Comparison of ENCODE assay signal across 8 cellular contexts in the genomic region with DNA sequence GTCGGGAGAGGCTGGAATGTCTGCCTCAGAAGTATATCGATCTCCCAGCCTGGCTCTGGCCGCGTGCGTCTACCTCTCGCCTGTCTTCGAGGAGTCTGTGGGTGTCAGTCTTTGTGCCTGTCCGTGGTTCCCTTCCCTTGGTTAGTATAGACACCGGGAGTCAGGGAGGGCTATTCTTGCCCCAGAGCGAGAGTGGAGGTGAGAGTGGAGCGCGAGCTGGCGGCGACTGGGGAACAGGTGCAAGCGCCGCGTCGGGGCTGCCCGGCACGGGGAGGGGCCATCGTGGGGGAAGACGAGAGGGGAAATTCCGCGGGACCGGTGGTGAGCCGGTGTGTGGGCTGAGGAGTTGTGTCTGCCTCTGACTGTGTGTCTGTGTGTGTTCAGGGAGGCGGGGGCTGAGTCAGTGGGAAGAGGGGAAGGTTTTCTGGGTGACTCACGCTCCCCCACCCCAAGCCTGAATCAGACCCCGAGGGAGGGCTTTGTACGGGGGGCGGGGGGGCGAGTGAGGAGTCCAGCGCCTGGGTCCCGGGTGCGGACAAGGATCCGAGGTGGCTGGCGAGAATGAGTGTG. TPM values are rescaled to one million over a fixed set of nuclear protein-coding genes. Genes with fewer than 3 reads are reported as not detected.
DNase-seq lines count a peak whose midpoint lies in the region; ATAC-seq and TF ChIP-seq lines count a peak whose summit lies in the region.

No MANE protein-coding gene starts in this region.

- H3K4me1 ChIP-seq in DND-41 (ENCODE audit: insufficient read depth, low read length): peaks cover 66% of the 10 kb centered on the region
- peaks cover 43 to 88% (median 79%) of the 10 kb centered on the region in 4 donors for H3K4me1 ChIP-seq in esophagus muscularis mucosa
- H3K4me1 ChIP-seq in naive thymus-derived CD4-positive, alpha-beta T cell (ENCODE audit: control insufficient read depth in 2 of 2, insufficient read depth in 2 of 2, low read length in 2 of 2): peaks cover 21 to 43% of the 10 kb centered on the region in 2 donors

- WGBS in esophagus muscularis mucosa: under 1% methylated on average over 28 of the region's 37 CpGs

- no peak for TF ChIP-seq CTCF in DND-41 (IDR thresholded peaks at IDR 0.05; ENCODE audit: borderline replicate concordance, extremely low read depth, low read length, poor library complexity, severe bottlenecking)
- no peak for TF ChIP-seq CTCF in esophagus muscularis mucosa (IDR thresholded peaks at IDR 0.05)

- CTCF ChIA-PET in naive thymus-derived CD4-positive, alpha-beta T cell (lab: Charles Lee): interaction anchor here (0.8 to 1.4 kb wide), 4 partner anchors 9 to 147 kb away, joined by 3 to 7 read pairs (median 4); a partner anchor contains a TSS

- peaks cover 31% of the 10 kb centered on the region for H4K20me1 ChIP-seq in DND-41 (ENCODE audit: insufficient read depth, low read length)

- no peak for TF ChIP-seq EP300 in esophagus muscularis mucosa (IDR thresholded peaks at IDR 0.05)

- peaks cover 0 to 10% (median 3%) of the 10 kb centered on the region in 5 donors for H3K36me3 Mint-ChIP-seq in naive thymus-derived CD4-positive, alpha-beta T cell
- peaks cover 15% of the 10 kb centered on the region for H3K36me3 Mint-ChIP-seq in stimulated activated effector memory CD8-positive, alpha-beta T cell treated with anti-CD3 and anti-CD28 coated beads, Interleukin-12 subunit alpha, Interleukin-12 subunit beta, amount 100 ng/mL, for 72 hours

- H3K9me3 ChIP-seq in DND-41 (ENCODE audit: insufficient read depth, low read length, severe bottlenecking): no peaks in the 10 kb centered on the region
- no peaks in the 10 kb centered on the region for H3K9me3 ChIP-seq in esophagus muscularis mucosa
- no peaks in the 10 kb centered on the region for H3K9me3 ChIP-seq in naive thymus-derived CD4-positive, alpha-beta T cell (ENCODE audit: control insufficient read depth in 2 of 3, low read length in 3 of 3)

- POLR2A ChIA-PET in naive thymus-derived CD4-positive, alpha-beta T cell (lab: Charles Lee): interaction anchor here (0.7 to 6.2 kb wide), 7 partner anchors 9 to 236 kb away, joined by 3 to 86 read pairs (median 4); a partner anchor contains a TSS

- H3K9me3 Mint-ChIP-seq in naive thymus-derived CD4-positive, alpha-beta T cell: peaks cover 0 to 13% (median 0%) of the 10 kb centered on the region in 11 donors
- H3K9me3 Mint-ChIP-seq in stimulated activated effector memory CD8-positive, alpha-beta T cell treated with anti-CD3 and anti-CD28 coated beads, Interleukin-12 subunit alpha, Interleukin-12 subunit beta, amount 100 ng/mL, for 72 hours: no peaks in the 10 kb centered on the region

- H3K9ac ChIP-seq in DND-41 (ENCODE audit: low read depth, low read length): peak overlapping the region; percentile 60

- peak overlapping the region; percentile 76 for H2AFZ ChIP-seq in DND-41 (ENCODE audit: low read depth, low read length)

- peak overlapping the region; percentile 85 to 99 (median 94) for H3K4me3 Mint-ChIP-seq in naive thymus-derived CD4-positive, alpha-beta T cell
- peak overlapping the region; percentile 80 for H3K4me3 Mint-ChIP-seq in stimulated activated effector memory CD8-positive, alpha-beta T cell treated with anti-CD3 and anti-CD28 coated beads, Interleukin-12 subunit alpha, Interleukin-12 subunit beta, amount 100 ng/mL, for 72 hours

- DNase-seq in DND-41 (peak; percentile 59), H4 (ENCODE audit: low spot score) (peak; percentile 45), NCI-H69 (lab: John Stamatoyannopoulos, UW) (peak; percentile 73), esophagus muscularis mucosa (ENCODE audit: extremely low spot score) (peak; percentile 94), NCI-H1048 (lab: John Stamatoyannopoulos, UW) (no peak)
- DNase-seq in activated T-cell treated with anti-CD3 and anti-CD28 coated beads, Interleukin-2, amount 50 U/mL, for 1 hour: peak; percentile 95
- peak; percentile 84 to 98 (median 91) for DNase-seq in naive thymus-derived CD4-positive, alpha-beta T cell
- peak; percentile 87 to 98 for DNase-seq in stimulated activated effector memory CD8-positive, alpha-beta T cell treated with anti-CD3 and anti-CD28 coated beads, Interleukin-12 subunit alpha, Interleukin-12 subunit beta, amount 100 ng/mL, for 72 hours (ENCODE audit: low spot score in 2 of 2)

- H3K4me2 ChIP-seq in DND-41 (ENCODE audit: insufficient read depth, low read length): peak overlapping the region; percentile 95

- H3K4me1 Mint-ChIP-seq in naive thymus-derived CD4-positive, alpha-beta T cell: peaks cover 33 to 59% (median 46%) of the 10 kb centered on the region in 7 donors
- peaks cover 81% of the 10 kb centered on the region for H3K4me1 Mint-ChIP-seq in stimulated activated effector memory CD8-positive, alpha-beta T cell treated with anti-CD3 and anti-CD28 coated beads, Interleukin-12 subunit alpha, Interleukin-12 subunit beta, amount 100 ng/mL, for 72 hours

- H3K36me3 ChIP-seq in DND-41 (ENCODE audit: insufficient read depth, low read length): peaks cover 16% of the 10 kb centered on the region; the same call in 1 of the 2 replicates
- peaks cover 19 to 33% (median 27%) of the 10 kb centered on the region in 4 donors for H3K36me3 ChIP-seq in esophagus muscularis mucosa
- H3K36me3 ChIP-seq in naive thymus-derived CD4-positive, alpha-beta T cell (ENCODE audit: control insufficient read depth in 2 of 3, insufficient read depth in 3 of 3, low read length in 3 of 3): peaks cover 0 to 20% (median 0%) of the 10 kb centered on the region in 3 experiments

- H3K27me3 Mint-ChIP-seq in naive thymus-derived CD4-positive, alpha-beta T cell: peaks cover 0 to 2% (median 0%) of the 10 kb centered on the region in 5 donors

- no peaks in the 10 kb centered on the region; the same call in 1 of the 2 replicates for H3K79me2 ChIP-seq in DND-41 (ENCODE audit: insufficient read depth, low read length)

- H3K27ac Mint-ChIP-seq in naive thymus-derived CD4-positive, alpha-beta T cell: peak overlapping the region; percentile 90 to 100 (median 99)
- peak overlapping the region; percentile 98 for H3K27ac Mint-ChIP-seq in stimulated activated effector memory CD8-positive, alpha-beta T cell treated with anti-CD3 and anti-CD28 coated beads, Interleukin-12 subunit alpha, Interleukin-12 subunit beta, amount 100 ng/mL, for 72 hours

- H3K27ac ChIP-seq in DND-41 (ENCODE audit: low read length): peak overlapping the region; percentile 74
- H3K27ac ChIP-seq in esophagus muscularis mucosa (replicated peaks in 1 of 4): peak overlapping the region; percentile 97 to 98 (median 98)
- H3K27ac ChIP-seq in naive thymus-derived CD4-positive, alpha-beta T cell (ENCODE audit: low read depth, low read length): peak overlapping the region; percentile 100

- peaks cover 35% of the 10 kb centered on the region for H3K27me3 ChIP-seq in DND-41 (ENCODE audit: insufficient read depth, low read length, poor library complexity)
- H3K27me3 ChIP-seq in esophagus muscularis mucosa: no peaks in the 10 kb centered on the region
- H3K27me3 ChIP-seq in naive thymus-derived CD4-positive, alpha-beta T cell (ENCODE audit: control insufficient read depth in 2 of 2, insufficient read depth in 2 of 2, low read length in 2 of 2): no peaks in the 10 kb centered on the region

- intact Hi-C loops in esophagus muscularis mucosa (cut with DNase I): loop anchor here (5.0 kb wide), 1 partner anchor 310 kb away; a partner anchor contains a TSS
- intact Hi-C loops in naive thymus-derived CD4-positive, alpha-beta T cell (cut with micrococcal nuclease): loop anchor here (1.0 to 10.0 kb wide), 10 partner anchors 9 to 1190 kb away; a partner anchor contains a TSS

- ATAC-seq in DND-41 (ENCODE audit: insufficient read depth, low read depth): peak; percentile 12
- peak; percentile 66 for ATAC-seq in naive thymus-derived CD4-positive, alpha-beta T cell
- ATAC-seq in stimulated activated effector memory CD8-positive, alpha-beta T cell treated with anti-CD3 and anti-CD28 coated beads, Interleukin-12 subunit alpha, Interleukin-12 subunit beta, amount 100 ng/mL, for 72 hours: peak; percentile 68

- no peak for TF ChIP-seq POLR2A in esophagus muscularis mucosa (IDR thresholded peaks at IDR 0.05; ENCODE audit: low read depth)

- H3K4me3 ChIP-seq in DND-41 (ENCODE audit: low read depth in 1 of 2, low read length in 2 of 2) (peak overlapping the region; percentile 81 to 91), esophagus muscularis mucosa (peak overlapping the region; percentile 64 to 86 (median 73))
- peak overlapping the region; percentile 84 for H3K4me3 ChIP-seq in naive thymus-derived CD4-positive, alpha-beta T cell (ENCODE audit: low read length)

RNA-seq across cellular contexts. Expression of a gene that starts 8.4 kb away (rescaled TPM):
- 0.21 and 4.1 TPM in 2 replicates for total RNA-seq in H4 (2014; rRNA removed; shearing (Covaris generic))
- 100 to 1,000 TPM in 1 of 4 donors, 10 to 100 TPM in 3; 10.8 to 101 (median 15.1) TPM for total RNA-seq in esophagus muscularis mucosa
- 100 to 1,000 TPM in 4 of 5 experiments, 10 to 100 TPM in 1; 32.2 to 179 (median 120) TPM for total RNA-seq in naive thymus-derived CD4-positive, alpha-beta T cell
- polyA plus RNA-seq in naive thymus-derived CD4-positive, alpha-beta T cell: 1 to 10 TPM in 1 of 2 donors, under 1 TPM in 1; 0.95 to 1.5 TPM

RNA-seq across cellular contexts. Expression of a gene that starts 12.4 kb away (rescaled TPM):
- not detected in 2 replicates for total RNA-seq in H4 (2014; rRNA removed; shearing (Covaris generic))
- 10 to 100 TPM; 13.3 to 45.9 (median 42.5) TPM for total RNA-seq in esophagus muscularis mucosa
- 10 to 100 TPM in 4 of 5 experiments, under 1 TPM in 1; 0.70 to 32.7 (median 11.6) TPM for total RNA-seq in naive thymus-derived CD4-positive, alpha-beta T cell
- not detected for polyA plus RNA-seq in naive thymus-derived CD4-positive, alpha-beta T cell

RNA-seq across cellular contexts. Expression of a gene that starts 14.9 kb away (rescaled TPM):
- 70.3 and 104 TPM in 2 replicates for total RNA-seq in H4 (2014; rRNA removed; shearing (Covaris generic))
- 100 to 1,000 TPM in 2 of 4 donors, 10 to 100 TPM in 2; 61.4 to 110 (median 102) TPM for total RNA-seq in esophagus muscularis mucosa
- 10 to 100 TPM; 22.1 to 63.8 (median 24.9) TPM for total RNA-seq in naive thymus-derived CD4-positive, alpha-beta T cell
- 100 to 1,000 TPM; 113 to 132 TPM for polyA plus RNA-seq in naive thymus-derived CD4-positive, alpha-beta T cell

RNA-seq across cellular contexts. Expression of a gene that starts 15.3 kb away (rescaled TPM):
- total RNA-seq in H4 (2014; rRNA removed; shearing (Covaris generic)): 4.0 and 7.5 TPM in 2 replicates
- total RNA-seq in esophagus muscularis mucosa: 10 to 100 TPM; 11.6 to 14.9 (median 12.0) TPM
- 10 to 100 TPM in 2 of 5 experiments, 1 to 10 TPM in 3; 8.4 to 14.2 (median 9.5) TPM for total RNA-seq in naive thymus-derived CD4-positive, alpha-beta T cell
- 1 to 10 TPM; 7.5 to 7.9 TPM for polyA plus RNA-seq in naive thymus-derived CD4-positive, alpha-beta T cell

RNA-seq across cellular contexts. Expression of a gene that starts 46.1 kb away (rescaled TPM):
- total RNA-seq in H4 (2014; rRNA removed; shearing (Covaris generic)): 26.5 and 35.0 TPM in 2 replicates
- total RNA-seq in esophagus muscularis mucosa: 100 to 1,000 TPM in 3 of 4 donors, 10 to 100 TPM in 1; 82.7 to 139 (median 111) TPM
- total RNA-seq in naive thymus-derived CD4-positive, alpha-beta T cell: 100 to 1,000 TPM; 189 to 417 (median 359) TPM
- 10 to 100 TPM; 12.7 to 39.3 TPM for polyA plus RNA-seq in naive thymus-derived CD4-positive, alpha-beta T cell

Comparison
In these comparisons a context has a peak if more than half of its experiments do, and no peak if none do; other contexts are left out.
1. ATAC-seq: peak in every context shown above with its lines; median percentile 68 in stimulated activated effector memory CD8-positive, alpha-beta T cell treated with anti-CD3 and anti-CD28 coated beads, Interleukin-12 subunit alpha, Interleukin-12 subunit beta, amount 100 ng/mL, for 72 hours; 66 in naive thymus-derived CD4-positive, alpha-beta T cell; 12 in DND-41.